Comparison of ENCODE assay signal across 23 cellular contexts in genomic region chr12:45494279-45494678, GRCh38.
DNase-seq lines count a peak whose midpoint lies in the region; ATAC-seq, FAIRE-seq and TF ChIP-seq lines count a peak whose summit lies in the region.
"Had no signal": no experiment of that assay in that cellular context is flagged by ENCODE, and none has a peak within 500 bp of the region (broad histone marks: within the 10 kb centered on the region; RNA-seq: fewer than 3 reads in every experiment).

No MANE protein-coding gene starts in this region.

- peaks cover 0 to 27% (median 0%) of the 10 kb centered on the region in 3 donors for H3K36me3 Mint-ChIP-seq in CD8-positive, alpha-beta memory T cell
- H3K36me3 Mint-ChIP-seq: CD14-positive monocyte; CD4-positive, CD25-positive, alpha-beta regulatory T cell had no signal

- TF ChIP-seq CTCF in A549 (IDR thresholded peaks at IDR 0.05): no peak

- ATAC-seq in A549: no peak
- ATAC-seq in HG02623 (IDR thresholded peaks at IDR 0.05; ENCODE audit: unreplicated experiment): no peak

- no peak for TF ChIP-seq EP300 in A549 (IDR thresholded peaks at IDR 0.05)
- no peak for TF ChIP-seq EP300 in Ishikawa (IDR thresholded peaks at IDR 0.05; ENCODE audit: borderline replicate concordance)

- H3K4me2 ChIP-seq in A549: no peak overlapping the region
- H3K4me2 ChIP-seq: BLaER1 had no signal

- no peak for FAIRE-seq in A549 (lab: Jason Lieb, UNC)
- FAIRE-seq: D721Med, G401.6, GM12891, GM19239 had no signal

- no peaks in the 10 kb centered on the region for H3K4me1 ChIP-seq in A549
- no peaks in the 10 kb centered on the region for H3K4me1 ChIP-seq in CD8-positive, alpha-beta memory T cell (ENCODE audit: insufficient read depth, low read length)
- H3K4me1 ChIP-seq: BE2C, BLaER1 had no signal

- no peaks in the 10 kb centered on the region; the same call in 2 of the 3 replicates for H3K9me3 ChIP-seq in A549
- no peaks in the 10 kb centered on the region for H3K9me3 ChIP-seq in CD8-positive, alpha-beta memory T cell (ENCODE audit: low read length)
- H3K9me3 ChIP-seq: BE2C, BLaER1 had no signal

- H3K27me3 ChIP-seq in CD8-positive, alpha-beta memory T cell (ENCODE audit: insufficient read depth, low read length, poor library complexity, severe bottlenecking): no peaks in the 10 kb centered on the region
- H3K27me3 ChIP-seq: BE2C, BLaER1 had no signal

- no peak for TF ChIP-seq POLR2A in A549 (IDR thresholded peaks at IDR 0.05; ENCODE audit: low read length)

- H3K27ac ChIP-seq in A549: no peak overlapping the region
- no peak overlapping the region for H3K27ac ChIP-seq in CD8-positive, alpha-beta memory T cell (ENCODE audit: low read depth, low read length)
- H3K27ac ChIP-seq: 22Rv1, BLaER1 had no signal

- no peak overlapping the region for H3K27ac Mint-ChIP-seq in CD8-positive, alpha-beta memory T cell
- H3K27ac Mint-ChIP-seq: CD14-positive monocyte; CD4-positive, alpha-beta memory T cell had no signal

- POLR2A ChIA-PET in A549 (lab: Yijun Ruan, JAX): no interaction called here
- POLR2A ChIA-PET in CD8-positive, alpha-beta memory T cell (lab: Charles Lee): no interaction called here

- no peaks in the 10 kb centered on the region for H3K36me3 ChIP-seq in CD8-positive, alpha-beta memory T cell (ENCODE audit: insufficient read depth, low read length)
- H3K36me3 ChIP-seq: BE2C, BLaER1 had no signal

- TF ChIP-seq RAD21 in A549 (conservative IDR thresholded peaks at IDR 0.05 in 1 of 2, IDR thresholded peaks at IDR 0.05 in 1 of 2) (no peak), Ishikawa (IDR thresholded peaks at IDR 0.05; ENCODE audit: low read depth) (no peak)

- WGBS in A549 (ENCODE audit: missing lambda C conversion rate): 37% methylated on average over 4 of the region's 4 CpGs

- H3K4me3 ChIP-seq in A549: no peak overlapping the region
- H3K4me3 ChIP-seq in CD8-positive, alpha-beta memory T cell (ENCODE audit: low read length): no peak overlapping the region
- H3K4me3 ChIP-seq: BLaER1 had no signal

- H3K27me3 Mint-ChIP-seq in CD8-positive, alpha-beta memory T cell: peaks cover 2 to 25% of the 10 kb centered on the region in 2 donors
- H3K27me3 Mint-ChIP-seq: CD4-positive, alpha-beta memory T cell had no signal

- peaks cover 0 to 5% (median 2%) of the 10 kb centered on the region in 5 donors for H3K9me3 Mint-ChIP-seq in CD8-positive, alpha-beta memory T cell

- DNase-seq in NCI-H510A treated with DMSO at 0.1 percent for 48 hours (lab: John Stamatoyannopoulos, UW) (peak; percentile 1), NCI-H510A (lab: John Stamatoyannopoulos, UW) (no peak), A549 (ENCODE audit: low read depth in 1 of 2, low spot score in 1 of 2) (no peak), superior temporal gyrus (ENCODE audit: extremely low spot score) (peak; percentile 2)
- no peak for DNase-seq in CD8-positive, alpha-beta memory T cell
- DNase-seq: ACHN; BE2C; C1 segment of cervical spinal cord; Caco-2; Calu3; CD4-positive, alpha-beta memory T cell; CD4-positive, CD25-positive, alpha-beta regulatory T cell; DMS79 treated with DMSO at 0.1 percent for 48 hours; GF-D8 had no signal

- CTCF ChIA-PET in A549 (lab: Yijun Ruan, JAX): no interaction called here
- CTCF ChIA-PET in CD8-positive, alpha-beta memory T cell (lab: Charles Lee): no interaction called here

- H3K4me3 Mint-ChIP-seq in CD8-positive, alpha-beta memory T cell: no peak overlapping the region
- H3K4me3 Mint-ChIP-seq: CD14-positive monocyte; CD4-positive, alpha-beta memory T cell; CD4-positive, CD25-positive, alpha-beta regulatory T cell had no signal

- H3K4me1 Mint-ChIP-seq in CD8-positive, alpha-beta memory T cell: peaks cover 0 to 10% (median 0%) of the 10 kb centered on the region in 3 donors
- H3K4me1 Mint-ChIP-seq: CD14-positive monocyte; CD4-positive, alpha-beta memory T cell; CD4-positive, CD25-positive, alpha-beta regulatory T cell had no signal

TF ChIP-seq in A549, 52 proteins besides CTCF, POLR2A, EP300 and RAD21:
- no peak for TF ChIP-seq CHD2 (IDR thresholded peaks at IDR 0.05; ENCODE audit: low read length, partially characterized antibody)
- no peak for TF ChIP-seq FOSB (CRISPR knock-in tag; IDR thresholded peaks at IDR 0.05)
- peak; percentile 44 for TF ChIP-seq USF2 (IDR thresholded peaks at IDR 0.05)

TF ChIP-seq in Ishikawa, 13 proteins besides CTCF, POLR2A, EP300 and RAD21:
- TF ChIP-seq TCF12 (IDR thresholded peaks at IDR 0.05; ENCODE audit: low read depth) (no peak), USF1 (IDR thresholded peaks at IDR 0.05) (peak; percentile 22; the same call in 1 of the 2 replicates)

Comparison
In these comparisons a context has a peak if more than half of its experiments do, and no peak if none do; other contexts are left out.
1. DNase-seq: peak in NCI-H510A treated with DMSO at 0.1 percent for 48 hours (single experiment) and superior temporal gyrus (single experiment); none in NCI-H510A (single experiment), A549 (0 of 2) and CD8-positive, alpha-beta memory T cell (0 of 5).